ENCODE assay signal across 9 cellular contexts in the genomic region with DNA sequence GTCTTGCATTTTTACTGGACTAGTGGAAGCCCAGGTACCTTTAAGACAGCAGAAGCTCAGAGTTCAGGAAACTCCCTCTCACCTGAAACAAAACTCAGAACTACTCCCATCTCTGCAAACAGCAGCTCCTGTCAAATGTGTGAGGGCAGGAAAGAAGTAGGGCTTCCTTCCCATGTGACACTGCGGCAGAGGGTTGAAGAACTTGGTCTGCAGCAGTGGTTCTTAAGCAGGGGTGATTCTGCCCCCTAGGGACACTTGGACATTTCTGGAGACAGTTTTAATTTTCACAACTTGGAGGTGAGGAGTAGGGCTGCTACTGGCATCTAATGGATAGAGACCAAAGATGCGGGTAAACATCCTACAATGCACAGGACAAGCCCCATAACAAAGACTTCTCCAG.
DNase-seq lines count a peak whose midpoint lies in the region; ATAC-seq lines count a peak whose summit lies in the region.
"Had no signal": no experiment of that assay in that cellular context is flagged by ENCODE, and none has a peak within 500 bp of the region (broad histone marks: within the 10 kb centered on the region; RNA-seq: fewer than 3 reads in every experiment).

No MANE protein-coding gene starts in this region.

- ATAC-seq in HG03460 (IDR thresholded peaks at IDR 0.05; ENCODE audit: unreplicated experiment), result peak; percentile 39
- no peak for ATAC-seq in HG03342 (IDR thresholded peaks at IDR 0.05; ENCODE audit: unreplicated experiment)
- ATAC-seq in activated CD8-positive, alpha-beta memory T cell treated with anti-CD3 and anti-CD28 coated beads, Interleukin-2, amount 10 ng/mL, durations not matched to agents 7 days and 5 days, result no peak

- CTCF ChIA-PET in activated CD8-positive, alpha-beta memory T cell treated with anti-CD3 and anti-CD28 coated beads, Interleukin-2, amount 10 ng/mL, durations not matched to agents 7 days and 5 days (lab: Charles Lee), result no interaction called here

- H3K36me3 Mint-ChIP-seq in activated CD8-positive, alpha-beta memory T cell treated with anti-CD3 and anti-CD28 coated beads, Interleukin-2, amount 10 ng/mL, durations not matched to agents 7 days and 5 days, result peaks cover 2% of the 10 kb centered on the region

- H3K4me3 Mint-ChIP-seq in activated CD8-positive, alpha-beta memory T cell treated with anti-CD3 and anti-CD28 coated beads, Interleukin-2, amount 10 ng/mL, durations not matched to agents 7 days and 5 days, result no peak overlapping the region

- peak; percentile 26 for DNase-seq in DMS 273 (lab: John Stamatoyannopoulos, UW; ENCODE audit: unreplicated experiment)
- no peak for DNase-seq in DMS 273 treated with DMSO at 0.1 percent for 48 hours (lab: John Stamatoyannopoulos, UW)
- peak; percentile 34 for DNase-seq in astrocyte of the hippocampus (ENCODE audit: low read depth, low spot score)
- DNase-seq in renal cortical epithelial cell (ENCODE audit: low read depth), result peak; percentile 24
- DNase-seq in NCI-H1930 (lab: John Stamatoyannopoulos, UW), result no peak
- DNase-seq in activated CD8-positive, alpha-beta memory T cell treated with anti-CD3 and anti-CD28 coated beads, Interleukin-2, amount 10 ng/mL, durations not matched to agents 7 days and 5 days, result no peak

- H3K9me3 Mint-ChIP-seq in activated CD8-positive, alpha-beta memory T cell treated with anti-CD3 and anti-CD28 coated beads, Interleukin-2, amount 10 ng/mL, durations not matched to agents 7 days and 5 days (ENCODE audit: low read depth), result no peaks in the 10 kb centered on the region
- H3K9me3 Mint-ChIP-seq: activated T-helper 2 cell treated with anti-CD3 and anti-CD28 coated beads, Interferon-gamma antibody, Interleukin-2, Interleukin-4, amounts not matched to agents 10 μg/mL and 5 μg/mL and 100 μg/mL, durations not matched to agents 14 hours and 24 hours and 36 hours had no signal

- no peaks in the 10 kb centered on the region for H3K4me1 Mint-ChIP-seq in activated CD8-positive, alpha-beta memory T cell treated with anti-CD3 and anti-CD28 coated beads, Interleukin-2, amount 10 ng/mL, durations not matched to agents 7 days and 5 days

- H3K27me3 Mint-ChIP-seq in activated CD8-positive, alpha-beta memory T cell treated with anti-CD3 and anti-CD28 coated beads, Interleukin-2, amount 10 ng/mL, durations not matched to agents 7 days and 5 days, result peaks cover 34% of the 10 kb centered on the region

- H3K27ac Mint-ChIP-seq in activated CD8-positive, alpha-beta memory T cell treated with anti-CD3 and anti-CD28 coated beads, Interleukin-2, amount 10 ng/mL, durations not matched to agents 7 days and 5 days, result no peak overlapping the region
- H3K27ac Mint-ChIP-seq: activated T-helper 2 cell treated with anti-CD3 and anti-CD28 coated beads, Interferon-gamma antibody, Interleukin-2, Interleukin-4, amounts not matched to agents 10 μg/mL and 5 μg/mL and 100 μg/mL, durations not matched to agents 14 hours and 24 hours and 36 hours had no signal

Comparison
In these comparisons a context has a peak if more than half of its experiments do, and no peak if none do; other contexts are left out.
1. DNase-seq: peak in DMS 273 (single experiment), astrocyte of the hippocampus (single experiment) and renal cortical epithelial cell (single experiment); none in DMS 273 treated with DMSO at 0.1 percent for 48 hours (single experiment), NCI-H1930 (0 of 2) and activated CD8-positive, alpha-beta memory T cell treated with anti-CD3 and anti-CD28 coated beads, Interleukin-2, amount 10 ng/mL, durations not matched to agents 7 days and 5 days (single experiment).